Comparison of ENCODE assay signal across 8 cellular contexts in genomic region chr2:135744761-135745314, GRCh38.
A peak's percentile ranks its signal among the peaks of the same experiment; 100 is the strongest.
DNase-seq lines count a peak whose midpoint lies in the region; ATAC-seq lines count a peak whose summit lies in the region.

No MANE protein-coding gene starts in this region.

- no peaks in the 10 kb centered on the region for H3K27me3 ChIP-seq in HUES48 (ENCODE audit: control insufficient read depth, insufficient read depth, low read length)

- ATAC-seq in GM21723 (IDR thresholded peaks at IDR 0.05; ENCODE audit: unreplicated experiment) (no peak), GM19328 (IDR thresholded peaks at IDR 0.05; ENCODE audit: unreplicated experiment) (no peak)

- H3K4me1 ChIP-seq in HUES48 (ENCODE audit: control insufficient read depth, insufficient read depth, low read length), result peaks cover 15% of the 10 kb centered on the region; the same call in 1 of the 2 replicates

- DNase-seq in NCI-H510A (lab: John Stamatoyannopoulos, UW) (peak; percentile 3), NCI-H510A treated with DMSO at 0.1 percent for 48 hours (lab: John Stamatoyannopoulos, UW) (no peak), hepatic stellate cell (ENCODE audit: low spot score) (peak; percentile 34), activated gamma-delta T cell treated with Interleukin-2 at 50 U/mL for 16 hours (no peak)
- DNase-seq in activated CD4-positive, alpha-beta T cell treated with anti-CD3 and anti-CD28 coated beads for 4 hours, result peak; percentile 3 to 14

- no peak overlapping the region for H3K27ac ChIP-seq in HUES48 (ENCODE audit: low read depth, low read length)

- peak overlapping the region; percentile 99; the same call in 1 of the 2 replicates for H3K4me3 ChIP-seq in HUES48 (ENCODE audit: low read depth, low read length)

- H3K36me3 ChIP-seq in HUES48 (ENCODE audit: control insufficient read depth, insufficient read depth, low read length), result peaks cover 33% of the 10 kb centered on the region

- H3K9ac ChIP-seq in HUES48 (ENCODE audit: low read depth, low read length), result no peak overlapping the region

- no peaks in the 10 kb centered on the region for H3K9me3 ChIP-seq in HUES48 (ENCODE audit: control insufficient read depth, insufficient read depth, low read length)

Comparison
In these comparisons a context has a peak if more than half of its experiments do, and no peak if none do; other contexts are left out.
1. DNase-seq: peak in NCI-H510A (single experiment), activated CD4-positive, alpha-beta T cell treated with anti-CD3 and anti-CD28 coated beads for 4 hours (2 of 2) and hepatic stellate cell (single experiment); none in NCI-H510A treated with DMSO at 0.1 percent for 48 hours (single experiment) and activated gamma-delta T cell treated with Interleukin-2 at 50 U/mL for 16 hours (single experiment).